ENCODE assay signal across 21 cellular contexts in the genomic region with DNA sequence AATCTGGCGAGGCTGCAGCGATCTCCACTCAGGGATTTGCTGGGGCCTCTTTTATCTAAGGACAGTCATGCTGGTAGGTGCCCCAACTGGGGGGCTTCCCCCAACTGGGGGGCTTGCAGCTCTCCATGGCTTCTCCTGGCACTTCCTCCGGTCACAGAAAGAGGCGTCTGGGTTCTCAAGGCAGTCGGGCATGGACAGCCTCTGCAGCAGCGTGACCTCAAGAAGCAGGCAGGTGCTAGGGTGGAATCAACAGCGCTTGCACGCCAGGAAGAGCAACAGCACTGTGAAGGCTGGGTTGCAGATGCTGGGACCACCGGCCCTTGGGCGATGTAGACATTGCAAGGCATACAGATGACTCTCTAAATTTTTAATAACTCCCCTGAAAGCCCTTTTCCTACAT. TPM values are rescaled to one million over a fixed set of nuclear protein-coding genes. Genes with fewer than 3 reads are reported as not detected.
DNase-seq lines count a peak whose midpoint lies in the region; ATAC-seq and TF ChIP-seq lines count a peak whose summit lies in the region.
"Had no signal": no experiment of that assay in that cellular context is flagged by ENCODE, and none has a peak within 500 bp of the region (broad histone marks: within the 10 kb centered on the region; RNA-seq: fewer than 3 reads in every experiment).

No MANE protein-coding gene starts in this region.

- no peaks in the 10 kb centered on the region for H4K20me1 ChIP-seq in PC-9 (ENCODE audit: insufficient read depth)

- peak overlapping the region; percentile 63 for H3K27ac ChIP-seq in C4-2B
- H3K27ac ChIP-seq in CD4-positive, alpha-beta memory T cell (ENCODE audit: low read depth, low read length): peak overlapping the region; percentile 98
- H3K27ac ChIP-seq in PC-9: no peak overlapping the region
- H3K27ac ChIP-seq: cardiac muscle cell had no signal

- peaks cover 0 to 19% (median 0%) of the 10 kb centered on the region in 8 donors for H3K9me3 Mint-ChIP-seq in CD4-positive, alpha-beta memory T cell
- H3K9me3 Mint-ChIP-seq in activated T-helper 2 cell treated with anti-CD3 and anti-CD28 coated beads, Interferon-gamma antibody, Interleukin-2, Interleukin-4, amounts not matched to agents 10 μg/mL and 5 μg/mL and 100 μg/mL, durations not matched to agents 14 hours and 24 hours and 36 hours: no peaks in the 10 kb centered on the region
- H3K9me3 Mint-ChIP-seq in immature natural killer cell: no peaks in the 10 kb centered on the region
- H3K9me3 Mint-ChIP-seq: nephron progenitor cell had no signal

- H3K36me3 Mint-ChIP-seq in CD4-positive, alpha-beta memory T cell: peaks cover 57 to 97% of the 10 kb centered on the region in 2 donors
- peaks cover 88% of the 10 kb centered on the region for H3K36me3 Mint-ChIP-seq in activated T-helper 2 cell treated with anti-CD3 and anti-CD28 coated beads, Interferon-gamma antibody, Interleukin-2, Interleukin-4, amounts not matched to agents 10 μg/mL and 5 μg/mL and 100 μg/mL, durations not matched to agents 14 hours and 24 hours and 36 hours (ENCODE audit: low read depth)
- peaks cover 0 to 5% (median 4%) of the 10 kb centered on the region in 3 donors for H3K36me3 Mint-ChIP-seq in immature natural killer cell

- CTCF ChIA-PET in CD4-positive, alpha-beta memory T cell (lab: Charles Lee; ENCODE audit: partially characterized antibody): interaction anchor here (1.5 to 16.7 kb wide), 5 partner anchors 10 to 39 kb away, joined by 4 to 270 read pairs (median 16); no protein-coding TSS in a partner anchor
- CTCF ChIA-PET in PC-9 (lab: Charles Lee): no interaction called here

- no peaks in the 10 kb centered on the region for H3K9me3 ChIP-seq in CD4-positive, alpha-beta memory T cell (ENCODE audit: control insufficient read depth in 1 of 2, low read length in 2 of 2)
- H3K9me3 ChIP-seq in PC-9 (ENCODE audit: insufficient read depth, low read depth): no peaks in the 10 kb centered on the region
- H3K9me3 ChIP-seq: HAP-1 had no signal

- H3K4me1 ChIP-seq in CD4-positive, alpha-beta memory T cell (ENCODE audit: insufficient read depth, low read length): peaks cover 100% of the 10 kb centered on the region
- no peaks in the 10 kb centered on the region for H3K4me1 ChIP-seq in PC-9 (replicated peaks; ENCODE audit: insufficient read depth)
- H3K4me1 ChIP-seq: HAP-1 had no signal

- intact Hi-C loops in CD4-positive, alpha-beta memory T cell (cut with micrococcal nuclease): no loop called here
- intact Hi-C loops in activated T-helper 2 cell treated with anti-CD3 and anti-CD28 coated beads, Interferon-gamma antibody, Interleukin-2, Interleukin-4, amounts not matched to agents 10 μg/mL and 5 μg/mL and 100 μg/mL, durations not matched to agents 14 hours and 24 hours and 36 hours (cut with micrococcal nuclease): no loop called here
- intact Hi-C loops in PC-9 (cut with micrococcal nuclease; ENCODE audit: unreplicated experiment): no loop called here

- H3K4me3 ChIP-seq in CD4-positive, alpha-beta memory T cell (ENCODE audit: low read length in 2 of 2): peak overlapping the region in 1 of 2 donors; percentile 20
- H3K4me3 ChIP-seq in H7 (ENCODE audit: insufficient read depth, low read depth, low read length) (no peak overlapping the region), PC-9 (no peak overlapping the region)
- H3K4me3 ChIP-seq: cardiac muscle cell, GM12878, HAP-1 had no signal

- peak overlapping the region; percentile 94 to 99 (median 99) for H3K27ac Mint-ChIP-seq in CD4-positive, alpha-beta memory T cell
- H3K27ac Mint-ChIP-seq in activated T-helper 2 cell treated with anti-CD3 and anti-CD28 coated beads, Interferon-gamma antibody, Interleukin-2, Interleukin-4, amounts not matched to agents 10 μg/mL and 5 μg/mL and 100 μg/mL, durations not matched to agents 14 hours and 24 hours and 36 hours: peak overlapping the region; percentile 93
- peak overlapping the region; percentile 74 to 98 (median 84) for H3K27ac Mint-ChIP-seq in immature natural killer cell
- H3K27ac Mint-ChIP-seq: activated B cell treated with CpG ODN at 0.5 μM for 24 hours, nephron progenitor cell had no signal

- ATAC-seq in GM19397 (IDR thresholded peaks at IDR 0.05; ENCODE audit: unreplicated experiment): no peak
- ATAC-seq: GM12878 had no signal

- no peak for DNase-seq in CD4-positive, alpha-beta memory T cell
- DNase-seq in activated T-helper 2 cell treated with anti-CD3 and anti-CD28 coated beads, Interferon-gamma antibody, Interleukin-2, Interleukin-4, amounts not matched to agents 10 μg/mL and 5 μg/mL and 100 μg/mL, durations not matched to agents 14 hours and 24 hours and 36 hours (ENCODE audit: low spot score): no peak
- no peak for DNase-seq in immature natural killer cell
- DNase-seq in H7: no peak
- no peak for DNase-seq in PC-9
- no peak for DNase-seq in SW 1271 (lab: John Stamatoyannopoulos, UW)
- DNase-seq: activated B cell treated with CpG ODN at 0.5 μM for 24 hours; AML-193; erythroblast; kidney glomerular epithelial cell; mesenchymal stem cell; NCI-H1417 treated with DMSO at 0.1 percent for 48 hours; NCI-H524 treated with DMSO at 0.1 percent for 48 hours; nephron progenitor cell; SHP77; stimulated activated CD4-positive, alpha-beta T cell treated with anti-CD3 and anti-CD28 coated beads, Interleukin-2, amount 100 ng/mL, for 24 hours had no signal

- H3K4me1 Mint-ChIP-seq in CD4-positive, alpha-beta memory T cell: peaks cover 81 to 100% (median 94%) of the 10 kb centered on the region in 4 donors
- H3K4me1 Mint-ChIP-seq in activated T-helper 2 cell treated with anti-CD3 and anti-CD28 coated beads, Interferon-gamma antibody, Interleukin-2, Interleukin-4, amounts not matched to agents 10 μg/mL and 5 μg/mL and 100 μg/mL, durations not matched to agents 14 hours and 24 hours and 36 hours (ENCODE audit: low read depth): peaks cover 88% of the 10 kb centered on the region
- H3K4me1 Mint-ChIP-seq in immature natural killer cell: peaks cover 93 to 98% of the 10 kb centered on the region in 2 donors
- H3K4me1 Mint-ChIP-seq: activated B cell treated with CpG ODN at 0.5 μM for 24 hours had no signal

- BruUV-seq in PC-9 (replicated peaks; lab: Mats Ljungman, UMichigan): no TSS peak

- no peaks in the 10 kb centered on the region for H3F3A ChIP-seq in PC-9 (ENCODE audit: insufficient read depth, low read depth)

- no peaks in the 10 kb centered on the region for H3K9me2 ChIP-seq in PC-9 (ENCODE audit: insufficient read depth)

- no peaks in the 10 kb centered on the region for H3K79me2 ChIP-seq in PC-9 (ENCODE audit: low read depth)

- H3K27me3 Mint-ChIP-seq in CD4-positive, alpha-beta memory T cell: no peaks in the 10 kb centered on the region
- no peaks in the 10 kb centered on the region for H3K27me3 Mint-ChIP-seq in activated T-helper 2 cell treated with anti-CD3 and anti-CD28 coated beads, Interferon-gamma antibody, Interleukin-2, Interleukin-4, amounts not matched to agents 10 μg/mL and 5 μg/mL and 100 μg/mL, durations not matched to agents 14 hours and 24 hours and 36 hours (ENCODE audit: low read depth)
- peaks cover 6 to 10% (median 8%) of the 10 kb centered on the region in 3 donors for H3K27me3 Mint-ChIP-seq in immature natural killer cell (ENCODE audit: low read depth in 3 of 3)

- POLR2A ChIA-PET in CD4-positive, alpha-beta memory T cell (lab: Charles Lee; ENCODE audit: partially characterized antibody): interaction anchor here (66.7 to 87.2 kb wide), 2 partner anchors 10 to 19 kb away, joined by 6015 read pairs; partner anchors contain the start of gene BCL11B
- POLR2A ChIA-PET in PC-9 (lab: Charles Lee; ENCODE audit: unreplicated experiment): no interaction called here

- H3K36me3 ChIP-seq in CD4-positive, alpha-beta memory T cell (ENCODE audit: insufficient read depth, low read length): peaks cover 68% of the 10 kb centered on the region
- no peaks in the 10 kb centered on the region for H3K36me3 ChIP-seq in H7 (replicated peaks; ENCODE audit: control insufficient read depth, insufficient read depth, low read length)
- H3K36me3 ChIP-seq in PC-9 (ENCODE audit: low read depth): no peaks in the 10 kb centered on the region
- H3K36me3 ChIP-seq: cardiac muscle cell, HAP-1 had no signal

- no peak overlapping the region for H3K4me2 ChIP-seq in PC-9

- H3K4me3 Mint-ChIP-seq in CD4-positive, alpha-beta memory T cell: peak overlapping the region; percentile 54 to 94 (median 70)
- H3K4me3 Mint-ChIP-seq in activated T-helper 2 cell treated with anti-CD3 and anti-CD28 coated beads, Interferon-gamma antibody, Interleukin-2, Interleukin-4, amounts not matched to agents 10 μg/mL and 5 μg/mL and 100 μg/mL, durations not matched to agents 14 hours and 24 hours and 36 hours (ENCODE audit: low read depth): peak overlapping the region; percentile 27
- peak overlapping the region in 1 of 5 donors; percentile 23 for H3K4me3 Mint-ChIP-seq in immature natural killer cell
- H3K4me3 Mint-ChIP-seq: activated B cell treated with CpG ODN at 0.5 μM for 24 hours, nephron progenitor cell had no signal

- no peak for TF ChIP-seq CTCF in C4-2B (conservative IDR thresholded peaks at IDR 0.05)
- TF ChIP-seq CTCF in PC-9 (conservative IDR thresholded peaks at IDR 0.05): no peak

- H2AFZ ChIP-seq in PC-9: no peak overlapping the region

- no peaks in the 10 kb centered on the region for H3K27me3 ChIP-seq in CD4-positive, alpha-beta memory T cell (ENCODE audit: insufficient read depth, low read length)
- no peaks in the 10 kb centered on the region for H3K27me3 ChIP-seq in H7 (ENCODE audit: control insufficient read depth, insufficient read depth, low read length)
- peaks cover 59% of the 10 kb centered on the region for H3K27me3 ChIP-seq in PC-9 (ENCODE audit: insufficient read depth, low read depth)
- H3K27me3 ChIP-seq: cardiac muscle cell had no signal

RNA-seq across cellular contexts. Expression of gene BCL11B, which starts 46.2 kb away (rescaled TPM):
- 100 to 1,000 TPM; 163 to 165 TPM for total RNA-seq in CD4-positive, alpha-beta memory T cell
- 10 to 100 TPM in 1 of 2 donors, 1 to 10 TPM in 1; 2.6 to 11.6 TPM for polyA plus RNA-seq in CD4-positive, alpha-beta memory T cell
- total RNA-seq in activated T-helper 2 cell treated with anti-CD3 and anti-CD28 coated beads, Interferon-gamma antibody, Interleukin-2, Interleukin-4, amounts not matched to agents 10 μg/mL and 5 μg/mL and 100 μg/mL, durations not matched to agents 14 hours and 24 hours and 36 hours: 34.1 and 34.9 TPM in 2 replicates
- 1 to 10 TPM in 2 of 3 donors, under 1 TPM in 1; 0.75 to 3.1 (median 1.0) TPM for polyA plus RNA-seq in immature natural killer cell
- total RNA-seq in H7 (2014; rRNA removed; shearing (Covaris generic)): 5.7 and 6.1 TPM in 2 replicates
- total RNA-seq in PC-9 (2021): not detected in 2 replicates
